Comparison of ENCODE assay signal across 9 cellular contexts in genomic region chr6:7615611-7616383, GRCh38. TPM values are rescaled to one million over a fixed set of nuclear protein-coding genes. Genes with fewer than 3 reads are reported as not detected.
DNase-seq lines count a peak whose midpoint lies in the region; ATAC-seq and TF ChIP-seq lines count a peak whose summit lies in the region.
"Had no signal": no experiment of that assay in that cellular context is flagged by ENCODE, and none has a peak within 500 bp of the region (broad histone marks: within the 10 kb centered on the region; RNA-seq: fewer than 3 reads in every experiment).

No MANE protein-coding gene starts in this region.

- TF ChIP-seq CTCF in HEK293 (tag by site-specific recombination; IDR thresholded peaks at IDR 0.05) (peak; percentile 35), MCF 10A (IDR thresholded peaks at IDR 0.05; ENCODE audit: unreplicated experiment) (peak; percentile 87)

- H3K36me3 Mint-ChIP-seq in MCF 10A (ENCODE audit: insufficient read depth, unreplicated experiment) = peaks cover 22% of the 10 kb centered on the region
- H3K36me3 Mint-ChIP-seq in stimulated activated effector memory CD8-positive, alpha-beta T cell treated with anti-CD3 and anti-CD28 coated beads, Interleukin-12 subunit alpha, Interleukin-12 subunit beta, amount 100 ng/mL, for 72 hours = peaks cover 2% of the 10 kb centered on the region

- H3K9me3 Mint-ChIP-seq in MCF 10A (ENCODE audit: unreplicated experiment) = no peaks in the 10 kb centered on the region
- no peaks in the 10 kb centered on the region for H3K9me3 Mint-ChIP-seq in stimulated activated effector memory CD8-positive, alpha-beta T cell treated with anti-CD3 and anti-CD28 coated beads, Interleukin-12 subunit alpha, Interleukin-12 subunit beta, amount 100 ng/mL, for 72 hours

- no peaks in the 10 kb centered on the region for H3K9me3 ChIP-seq in HEK293 (ENCODE audit: control insufficient read depth, insufficient read depth, low read depth, low read length)
- H3K9me3 ChIP-seq: BLaER1 had no signal

- intact Hi-C loops in MCF 10A (cut with micrococcal nuclease) = loop anchor here (1.0 to 5.0 kb wide), 8 partner anchors 107 to 938 kb away; no protein-coding TSS in a partner anchor

- peak overlapping the region; percentile 26 for H3K4me3 Mint-ChIP-seq in MCF 10A (ENCODE audit: unreplicated experiment)
- H3K4me3 Mint-ChIP-seq in stimulated activated effector memory CD8-positive, alpha-beta T cell treated with anti-CD3 and anti-CD28 coated beads, Interleukin-12 subunit alpha, Interleukin-12 subunit beta, amount 100 ng/mL, for 72 hours = no peak overlapping the region

- DNase-seq in NCI-H1092 treated with DMSO at 0.1 percent for 48 hours (lab: John Stamatoyannopoulos, UW) = peak; percentile 2
- DNase-seq in NCI-H1092 (lab: John Stamatoyannopoulos, UW) = no peak
- DNase-seq in OCI-M1 (lab: John Stamatoyannopoulos, UW) = peak; percentile 88
- DNase-seq in MCF 10A (ENCODE audit: unreplicated experiment) = peak; percentile 75
- DNase-seq in iris pigment epithelial cell (ENCODE audit: low read depth) = peak; percentile 63
- no peak for DNase-seq in stimulated activated effector memory CD8-positive, alpha-beta T cell treated with anti-CD3 and anti-CD28 coated beads, Interleukin-12 subunit alpha, Interleukin-12 subunit beta, amount 100 ng/mL, for 72 hours (ENCODE audit: low spot score in 2 of 2)

- H3K4me1 Mint-ChIP-seq in MCF 10A (ENCODE audit: insufficient read depth, unreplicated experiment) = peaks cover 28% of the 10 kb centered on the region
- H3K4me1 Mint-ChIP-seq in stimulated activated effector memory CD8-positive, alpha-beta T cell treated with anti-CD3 and anti-CD28 coated beads, Interleukin-12 subunit alpha, Interleukin-12 subunit beta, amount 100 ng/mL, for 72 hours = peaks cover 17% of the 10 kb centered on the region

- H3K27ac ChIP-seq in HEK293 (ENCODE audit: extremely low read depth, low read depth, low read length) = no peak overlapping the region
- H3K27ac ChIP-seq: BLaER1 had no signal

- peaks cover 8 to 31% of the 10 kb centered on the region in 2 experiments for H3K36me3 ChIP-seq in HEK293 (ENCODE audit: control insufficient read depth in 2 of 2, insufficient read depth in 1 of 2, low read length in 2 of 2)

- H3K27me3 Mint-ChIP-seq in MCF 10A (ENCODE audit: insufficient read depth, unreplicated experiment) = no peaks in the 10 kb centered on the region

- BruUV-seq in MCF 10A (replicated peaks; lab: Mats Ljungman, UMichigan) = no TSS peak

- no peak overlapping the region for H3K4me3 ChIP-seq in HEK293 (ENCODE audit: low read depth, low read length)
- H3K4me3 ChIP-seq: BLaER1 had no signal

- CTCF ChIA-PET in HEK293 (lab: Yijun Ruan, JAX) (interaction anchor here (0.6 to 3.4 kb wide), 46 partner anchors 8 to 939 kb away, joined by 3 to 59 read pairs (median 4); no protein-coding TSS in a partner anchor), MCF 10A (lab: Yijun Ruan, JAX) (interaction anchor here (0.6 to 5.7 kb wide), 9 partner anchors 11 to 909 kb away, joined by 3 to 61 read pairs (median 3); no protein-coding TSS in a partner anchor)

- ATAC-seq in stimulated activated effector memory CD8-positive, alpha-beta T cell treated with anti-CD3 and anti-CD28 coated beads, Interleukin-12 subunit alpha, Interleukin-12 subunit beta, amount 100 ng/mL, for 72 hours = peak; percentile 47
- no peak for ATAC-seq in GM21825 (IDR thresholded peaks at IDR 0.05; ENCODE audit: unreplicated experiment)

- POLR2A ChIA-PET in HEK293 (lab: Yijun Ruan, JAX) = interaction anchor here (1.4 kb wide), 1 partner anchor 226 kb away, joined by 4 read pairs; the partner anchor contains the start of genes CAGE1 and RIOK1
- POLR2A ChIA-PET in MCF 10A (lab: Yijun Ruan, JAX) = interaction anchor here (0.6 to 2.1 kb wide), 9 partner anchors 25 to 953 kb away, joined by 3 to 11 read pairs (median 4); partner anchors contain the start of genes CAGE1, RIOK1 and SNRNP48

- no peak overlapping the region for H3K27ac Mint-ChIP-seq in MCF 10A (ENCODE audit: low read depth, unreplicated experiment)
- no peak overlapping the region for H3K27ac Mint-ChIP-seq in stimulated activated effector memory CD8-positive, alpha-beta T cell treated with anti-CD3 and anti-CD28 coated beads, Interleukin-12 subunit alpha, Interleukin-12 subunit beta, amount 100 ng/mL, for 72 hours

- 0 out of 2 replicates have a peak, but pooled peaks cover 2% of the 10 kb centered on the region for H3K4me1 ChIP-seq in HEK293 (ENCODE audit: control insufficient read depth, insufficient read depth, low read length)

TF ChIP-seq in HEK293, 187 proteins besides CTCF, POLR2A, EP300 and RAD21:
- no peak for TF ChIP-seq ZNF549 (tag by site-specific recombination; IDR thresholded peaks at IDR 0.05)
- TF ChIP-seq, protein P1, sequence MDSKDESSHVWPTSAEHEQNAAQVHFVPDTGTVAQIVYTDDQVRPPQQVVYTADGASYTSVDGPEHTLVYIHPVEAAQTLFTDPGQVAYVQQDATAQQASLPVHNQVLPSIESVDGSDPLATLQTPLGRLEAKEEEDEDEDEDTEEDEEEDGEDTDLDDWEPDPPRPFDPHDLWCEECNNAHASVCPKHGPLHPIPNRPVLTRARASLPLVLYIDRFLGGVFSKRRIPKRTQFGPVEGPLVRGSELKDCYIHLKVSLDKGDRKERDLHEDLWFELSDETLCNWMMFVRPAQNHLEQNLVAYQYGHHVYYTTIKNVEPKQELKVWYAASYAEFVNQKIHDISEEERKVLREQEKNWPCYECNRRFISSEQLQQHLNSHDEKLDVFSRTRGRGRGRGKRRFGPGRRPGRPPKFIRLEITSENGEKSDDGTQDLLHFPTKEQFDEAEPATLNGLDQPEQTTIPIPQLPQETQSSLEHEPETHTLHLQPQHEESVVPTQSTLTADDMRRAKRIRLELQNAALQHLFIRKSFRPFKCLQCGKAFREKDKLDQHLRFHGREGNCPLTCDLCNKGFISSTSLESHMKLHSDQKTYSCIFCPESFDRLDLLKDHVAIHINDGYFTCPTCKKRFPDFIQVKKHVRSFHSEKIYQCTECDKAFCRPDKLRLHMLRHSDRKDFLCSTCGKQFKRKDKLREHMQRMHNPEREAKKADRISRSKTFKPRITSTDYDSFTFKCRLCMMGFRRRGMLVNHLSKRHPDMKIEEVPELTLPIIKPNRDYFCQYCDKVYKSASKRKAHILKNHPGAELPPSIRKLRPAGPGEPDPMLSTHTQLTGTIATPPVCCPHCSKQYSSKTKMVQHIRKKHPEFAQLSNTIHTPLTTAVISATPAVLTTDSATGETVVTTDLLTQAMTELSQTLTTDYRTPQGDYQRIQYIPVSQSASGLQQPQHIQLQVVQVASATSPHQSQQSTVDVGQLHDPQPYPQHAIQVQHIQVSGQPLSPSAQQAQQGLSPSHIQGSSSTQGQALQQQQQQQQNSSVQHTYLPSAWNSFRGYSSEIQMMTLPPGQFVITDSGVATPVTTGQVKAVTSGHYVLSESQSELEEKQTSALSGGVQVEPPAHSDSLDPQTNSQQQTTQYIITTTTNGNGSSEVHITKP (tag by site-specific recombination; IDR thresholded peaks at IDR 0.05) = peak; percentile 27; the same call in 1 of the 2 replicates
- peak; percentile 93 for TF ChIP-seq ZNF654 (tag by site-specific recombination; IDR thresholded peaks at IDR 0.05; ENCODE audit: low read depth)
- no peak for TF ChIP-seq ZNF610 (tag by site-specific recombination; IDR thresholded peaks at IDR 0.05; ENCODE audit: borderline replicate concordance)
- no peak for TF ChIP-seq ZNF157 (tag by site-specific recombination; IDR thresholded peaks at IDR 0.05)

RNA-seq across cellular contexts. Expression of gene SNRNP48, which starts 25.8 kb away (rescaled TPM):
- 10.2 and 11.2 TPM in 2 replicates for total RNA-seq in MCF 10A (2022)

Comparison
In these comparisons a context has a peak if more than half of its experiments do, and no peak if none do; other contexts are left out.
1. DNase-seq: peak in NCI-H1092 treated with DMSO at 0.1 percent for 48 hours (single experiment), OCI-M1 (single experiment), MCF 10A (single experiment) and iris pigment epithelial cell (single experiment); none in NCI-H1092 (single experiment) and stimulated activated effector memory CD8-positive, alpha-beta T cell treated with anti-CD3 and anti-CD28 coated beads, Interleukin-12 subunit alpha, Interleukin-12 subunit beta, amount 100 ng/mL, for 72 hours (0 of 2).